8 cellular contexts compared by ENCODE assay signal in the genomic region with DNA sequence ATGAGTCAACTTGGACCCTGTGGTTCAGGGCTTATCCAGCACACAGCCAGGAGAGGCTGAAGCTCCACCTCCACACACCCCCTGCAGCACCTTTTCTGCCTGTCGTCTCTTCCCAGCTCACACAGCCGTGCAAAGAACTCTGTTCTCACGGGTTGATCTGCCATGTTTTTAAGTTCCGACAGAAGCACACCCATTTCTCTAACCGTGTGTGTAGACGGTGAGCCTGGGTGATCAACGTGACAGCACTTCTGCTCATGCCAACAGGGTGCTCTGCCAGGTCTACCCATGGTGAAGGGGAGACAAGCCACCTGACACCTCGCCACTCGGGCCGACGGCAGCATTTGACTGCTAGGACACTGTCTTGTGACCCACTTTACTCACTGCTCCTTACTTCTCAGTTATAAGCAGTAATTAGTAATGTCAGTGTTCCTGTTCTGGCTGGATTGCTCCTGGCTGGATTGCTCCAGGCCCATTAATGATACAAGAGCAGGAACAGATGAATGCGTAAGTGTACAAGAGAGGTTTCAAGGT.
DNase-seq lines count a peak whose midpoint lies in the region; ATAC-seq, FAIRE-seq and TF ChIP-seq lines count a peak whose summit lies in the region.

No MANE protein-coding gene starts in this region.

- H3K4me1 Mint-ChIP-seq in activated naive CD8-positive, alpha-beta T cell treated with anti-CD3 and anti-CD28 coated beads for 36 hours = peaks cover 95% of the 10 kb centered on the region

- H3K27ac ChIP-seq in spleen = peak overlapping the region in 7 of 8 donors; percentile 80 to 89 (median 86)

- H3K9me3 ChIP-seq in spleen = no peaks in the 10 kb centered on the region

- peaks cover 63% of the 10 kb centered on the region for H3K36me3 Mint-ChIP-seq in activated naive CD8-positive, alpha-beta T cell treated with anti-CD3 and anti-CD28 coated beads for 36 hours

- no peak for DNase-seq in HTR-8/SVneo (ENCODE audit: insufficient read length, low spot score)
- no peak for DNase-seq in activated naive CD8-positive, alpha-beta T cell treated with anti-CD3 and anti-CD28 coated beads for 36 hours
- peak; percentile 76 for DNase-seq in left ventricle myocardium superior
- no peak for DNase-seq in spleen
- no peak for DNase-seq in GDM1 (lab: John Stamatoyannopoulos, UW)
- no peak for DNase-seq in activated effector memory CD4-positive, alpha-beta T cell treated with anti-CD3 and anti-CD28 coated beads, Interleukin-2, amount 50 U/mL, for 16 hours
- no peak for DNase-seq in superior temporal gyrus (ENCODE audit: extremely low spot score)

- H3K4me3 ChIP-seq in spleen = peak overlapping the region in 1 of 8 donors; percentile 60

- FAIRE-seq in HTR-8/SVneo (lab: Jason Lieb, UNC) = peak; percentile 33

- no peaks in the 10 kb centered on the region for H3K27me3 Mint-ChIP-seq in activated naive CD8-positive, alpha-beta T cell treated with anti-CD3 and anti-CD28 coated beads for 36 hours

- H3K36me3 ChIP-seq in spleen = peaks cover 0 to 17% (median 0%) of the 10 kb centered on the region in 6 donors

- 77 to 85% (median 77%) methylated on average over 12 of the region's 12 CpGs for WGBS in spleen, 5 donors

- no peaks in the 10 kb centered on the region for H3K27me3 ChIP-seq in spleen (replicated peaks in 1 of 7)

- peaks cover 69 to 100% (median 92%) of the 10 kb centered on the region in 6 donors for H3K4me1 ChIP-seq in spleen

- peaks cover 3% of the 10 kb centered on the region for H3K9me3 Mint-ChIP-seq in activated naive CD8-positive, alpha-beta T cell treated with anti-CD3 and anti-CD28 coated beads for 36 hours

- no peak for TF ChIP-seq CTCF in spleen (IDR thresholded peaks at IDR 0.05 in 8 of 11, conservative IDR thresholded peaks at IDR 0.05 in 3 of 11)

- H3K27ac Mint-ChIP-seq in activated naive CD8-positive, alpha-beta T cell treated with anti-CD3 and anti-CD28 coated beads for 36 hours = peak overlapping the region; percentile 95

- peak; percentile 50 for ATAC-seq in left ventricle myocardium superior
- no peak for ATAC-seq in GM21737 (IDR thresholded peaks at IDR 0.05; ENCODE audit: unreplicated experiment)

- TF ChIP-seq POLR2A in spleen (IDR thresholded peaks at IDR 0.05) = no peak

- intact Hi-C loops in left ventricle myocardium superior (cut with micrococcal nuclease) = no loop called here
- intact Hi-C loops in spleen (cut with DNase I; ENCODE audit: low total_unique reads) = no loop called here

- peak overlapping the region; percentile 51 for H3K4me3 Mint-ChIP-seq in activated naive CD8-positive, alpha-beta T cell treated with anti-CD3 and anti-CD28 coated beads for 36 hours
